11 cellular contexts compared by ENCODE assay signal in the genomic region with DNA sequence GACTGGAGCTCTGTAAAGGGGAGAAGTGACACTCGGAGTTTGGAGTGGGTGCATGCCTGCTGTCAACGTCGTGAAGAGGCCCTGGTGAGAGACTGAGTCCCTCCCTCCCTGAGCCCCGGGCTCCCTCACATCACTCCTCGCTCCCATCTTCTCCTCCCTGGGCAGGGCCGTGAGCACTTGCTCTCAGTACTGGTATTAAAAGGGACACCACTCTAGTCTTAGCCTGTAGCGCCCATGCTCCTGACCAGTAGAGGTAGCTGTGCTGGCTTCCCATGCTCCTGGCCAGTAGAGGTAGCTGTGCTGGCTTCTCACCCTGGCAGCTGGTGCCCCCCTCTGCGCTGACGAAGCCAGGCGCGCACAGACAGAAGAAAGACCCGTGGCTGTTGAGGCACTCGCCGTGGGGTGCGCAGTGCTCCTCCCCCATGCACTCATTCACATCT. TPM values are rescaled to one million over a fixed set of nuclear protein-coding genes. Genes with fewer than 3 reads are reported as not detected.
DNase-seq lines count a peak whose midpoint lies in the region; ATAC-seq and TF ChIP-seq lines count a peak whose summit lies in the region.
"Had no signal": no experiment of that assay in that cellular context is flagged by ENCODE, and none has a peak within 500 bp of the region (broad histone marks: within the 10 kb centered on the region; RNA-seq: fewer than 3 reads in every experiment).

No MANE protein-coding gene starts in this region.

- no peaks in the 10 kb centered on the region for H3K36me3 ChIP-seq in HCT116 (ENCODE audit: control insufficient read depth in 1 of 2, insufficient read depth in 2 of 2, low read length in 2 of 2)
- H3K36me3 ChIP-seq in ascending aorta = peaks cover 69 to 78% of the 10 kb centered on the region in 2 donors
- no peaks in the 10 kb centered on the region for H3K36me3 ChIP-seq in effector memory CD4-positive, alpha-beta T cell (ENCODE audit: control insufficient read depth, insufficient read depth, low read length)

- ATAC-seq in HCT116 (peak; percentile 92), left lobe of liver (peak; percentile 27), HG03442 (IDR thresholded peaks at IDR 0.05; ENCODE audit: unreplicated experiment) (no peak), GM18868 (IDR thresholded peaks at IDR 0.05; ENCODE audit: unreplicated experiment) (no peak), HG02885 (IDR thresholded peaks at IDR 0.05; ENCODE audit: poor library complexity, unreplicated experiment) (no peak)

- no peak overlapping the region for H3K9ac ChIP-seq in HCT116 (ENCODE audit: low read length)

- H3K4me3 ChIP-seq in HCT116 (replicated peaks in 1 of 2; ENCODE audit: low read depth in 1 of 2, low read length in 2 of 2) (no peak overlapping the region), ascending aorta (no peak overlapping the region)
- H3K4me3 ChIP-seq in effector memory CD4-positive, alpha-beta T cell (ENCODE audit: insufficient read depth, low read depth, low read length, poor library complexity, severe bottlenecking) = no peak overlapping the region
- H3K4me3 ChIP-seq: vagina had no signal

- H2AFZ ChIP-seq in HCT116 (ENCODE audit: low read depth, low read length, poor library complexity, severe bottlenecking) = no peak overlapping the region

- TF ChIP-seq RAD21 in HCT116 (IDR thresholded peaks at IDR 0.05; ENCODE audit: low read depth) = no peak

- H3K4me2 ChIP-seq in HCT116 (ENCODE audit: low read length) = no peak overlapping the region

- RAD21 ChIA-PET in HCT116 (lab: Charles Lee; ENCODE audit: low non-redundant PET in 1 of 2, low total read pairs in 2 of 2, uncharacterized antibody in 2 of 2, unreplicated experiment in 2 of 2) = no interaction called here

- H3K79me2 ChIP-seq in HCT116 (ENCODE audit: insufficient read depth, low read length) = no peaks in the 10 kb centered on the region

- DNase-seq in COR-L47 (lab: John Stamatoyannopoulos, UW) (peak; percentile 16), HCT116 (ENCODE audit: low read depth, low spot score) (no peak), ascending aorta (ENCODE audit: low spot score in 2 of 2) (peak in 1 of 2 donors; percentile 58), left lobe of liver (ENCODE audit: low spot score) (no peak)
- DNase-seq in effector memory CD4-positive, alpha-beta T cell = no peak
- DNase-seq: KG1; stimulated activated CD4-positive, alpha-beta T cell treated with anti-CD3 and anti-CD28 coated beads, Interleukin-1b, Interleukin-23, amount 100 ng/mL, for 48 hours had no signal

- H3K9me3 ChIP-seq in HCT116 (ENCODE audit: control insufficient read depth in 1 of 2, insufficient read depth in 1 of 2, low read depth in 1 of 2, low read length in 2 of 2) (no peaks in the 10 kb centered on the region), ascending aorta (no peaks in the 10 kb centered on the region)
- H3K9me3 ChIP-seq in effector memory CD4-positive, alpha-beta T cell (ENCODE audit: control insufficient read depth, low read length) = no peaks in the 10 kb centered on the region
- H3K9me3 ChIP-seq: vagina had no signal

- POLR2A ChIA-PET in HCT116 (lab: Charles Lee) = no interaction called here

- no peaks in the 10 kb centered on the region for H4K20me1 ChIP-seq in HCT116 (ENCODE audit: insufficient read depth)

- intact Hi-C loops in HCT116 (cut with micrococcal nuclease) (no loop called here), ascending aorta (cut with DNase I) (no loop called here)

- no peak for TF ChIP-seq POLR2A in HCT116 (IDR thresholded peaks at IDR 0.05; ENCODE audit: borderline replicate concordance, extremely low read depth, insufficient read depth, insufficient read length)

- no peaks in the 10 kb centered on the region for H3K9me2 ChIP-seq in HCT116 (ENCODE audit: insufficient read depth)

- H3K27ac ChIP-seq in HCT116 (ENCODE audit: low read depth, low read length) (no peak overlapping the region), ascending aorta (peak overlapping the region; percentile 78 to 82)
- H3K27ac ChIP-seq in effector memory CD4-positive, alpha-beta T cell (ENCODE audit: insufficient read depth, low read length, poor library complexity, severe bottlenecking) = no peak overlapping the region
- H3K27ac ChIP-seq: vagina had no signal

- TF ChIP-seq CTCF in HCT116 (IDR thresholded peaks at IDR 0.05 in 2 of 3, conservative IDR thresholded peaks at IDR 0.05 in 1 of 3; ENCODE audit: borderline replicate concordance in 1 of 3, insufficient read depth in 1 of 3, low read depth in 2 of 3, low read length in 2 of 3) (peak; percentile 76 to 96 (median 90)), ascending aorta (IDR thresholded peaks at IDR 0.05) (no peak)

- H3K4me1 ChIP-seq in HCT116 (ENCODE audit: control insufficient read depth in 1 of 2, insufficient read depth in 2 of 2, low read length in 2 of 2) (peaks cover 0 to 19% of the 10 kb centered on the region in 2 experiments; a peak in 2 of 4 replicates), ascending aorta (peaks cover 5 to 29% of the 10 kb centered on the region in 2 donors)
- H3K4me1 ChIP-seq in effector memory CD4-positive, alpha-beta T cell (ENCODE audit: control insufficient read depth, insufficient read depth, low read length, poor library complexity, severe bottlenecking) = no peaks in the 10 kb centered on the region
- H3K4me1 ChIP-seq: vagina had no signal

- no peaks in the 10 kb centered on the region for H3K27me3 ChIP-seq in HCT116 (ENCODE audit: insufficient read depth, low read length)
- H3K27me3 ChIP-seq in ascending aorta = no peaks in the 10 kb centered on the region
- H3K27me3 ChIP-seq in effector memory CD4-positive, alpha-beta T cell (replicated peaks; ENCODE audit: control insufficient read depth, insufficient read depth, low read length, poor library complexity, severe bottlenecking) = no peaks in the 10 kb centered on the region
- H3K27me3 ChIP-seq: vagina had no signal

- CTCF ChIA-PET in HCT116 (lab: Charles Lee) = interaction anchor here (0.6 to 2.1 kb wide), 7 partner anchors 9 to 296 kb away, joined by 3 to 11 read pairs (median 3); a partner anchor contains a TSS

- no TSS peak for BruUV-seq in HCT116 (replicated peaks; lab: Mats Ljungman, UMichigan)

TF ChIP-seq in HCT116, 20 proteins besides CTCF, POLR2A, EP300 and RAD21:
- TF ChIP-seq CEBPB (IDR thresholded peaks at IDR 0.05; ENCODE audit: low read depth) (no peak), EZH2 (IDR thresholded peaks at IDR 0.05) (no peak)
- TF ChIP-seq, protein P1, sequence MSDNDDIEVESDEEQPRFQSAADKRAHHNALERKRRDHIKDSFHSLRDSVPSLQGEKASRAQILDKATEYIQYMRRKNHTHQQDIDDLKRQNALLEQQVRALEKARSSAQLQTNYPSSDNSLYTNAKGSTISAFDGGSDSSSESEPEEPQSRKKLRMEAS (IDR thresholded peaks at IDR 0.05) = no peak

RNA-seq across cellular contexts. Expression of a gene that starts 14.7 kb away (rescaled TPM):
- 27.5 TPM for total RNA-seq in HCT116 (2021; ENCODE audit: unreplicated experiment)
- polyA plus RNA-seq in HCT116 (2012) = 14.3 and 16.6 TPM in 2 replicates
- total RNA-seq in ascending aorta = 10.0 TPM
- 10.0 TPM for total RNA-seq in left lobe of liver

RNA-seq across cellular contexts. Expression of a gene that starts 15.2 kb away (rescaled TPM):
- total RNA-seq in HCT116 (2021; ENCODE audit: unreplicated experiment) = 105 TPM
- 191 and 211 TPM in 2 replicates for polyA plus RNA-seq in HCT116 (2012)
- total RNA-seq in ascending aorta = 324 TPM
- 35.4 TPM for total RNA-seq in left lobe of liver

Comparison
In these comparisons a context has a peak if more than half of its experiments do, and no peak if none do; other contexts are left out.
1. ATAC-seq: peak in HCT116 (single experiment) and left lobe of liver (single experiment); none in HG03442 (single experiment), GM18868 (single experiment) and HG02885 (single experiment).
2. H3K27ac ChIP-seq: peak in ascending aorta (2 of 2); none in HCT116 (single experiment) and effector memory CD4-positive, alpha-beta T cell (single experiment).
3. CTCF ChIP-seq: peak in HCT116 (3 of 3); none in ascending aorta (0 of 3).